22 cellular contexts compared by ENCODE assay signal in the genomic region with DNA sequence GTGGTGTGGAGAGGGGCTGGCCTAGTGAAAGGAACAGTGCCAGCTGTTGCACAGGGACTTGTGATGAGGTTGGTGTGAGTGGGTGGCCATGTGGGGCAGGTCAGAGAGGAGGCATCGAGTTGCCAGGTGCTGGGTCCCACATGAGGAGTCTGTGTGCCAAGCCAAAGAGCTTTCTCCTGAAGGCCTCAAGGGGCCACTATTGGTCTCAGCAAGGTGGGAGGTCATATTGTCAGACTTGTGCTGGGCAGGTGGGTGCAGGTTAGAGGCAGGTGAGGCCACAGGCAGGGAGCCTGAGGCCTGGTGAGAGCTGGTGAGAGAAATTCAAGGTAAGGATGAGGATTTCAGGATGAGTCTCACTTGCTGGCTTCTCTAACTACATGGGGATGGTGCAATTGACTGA.
DNase-seq lines count a peak whose midpoint lies in the region; ATAC-seq and TF ChIP-seq lines count a peak whose summit lies in the region.
"Had no signal": no experiment of that assay in that cellular context is flagged by ENCODE, and none has a peak within 500 bp of the region (broad histone marks: within the 10 kb centered on the region; RNA-seq: fewer than 3 reads in every experiment).

No MANE protein-coding gene starts in this region.

- no peaks in the 10 kb centered on the region for H3K27me3 Mint-ChIP-seq in CD4-positive, alpha-beta memory T cell
- H3K27me3 Mint-ChIP-seq in activated CD8-positive, alpha-beta memory T cell treated with anti-CD3 and anti-CD28 coated beads, Interleukin-2, amount 10 ng/mL, durations not matched to agents 7 days and 5 days, result no peaks in the 10 kb centered on the region
- H3K27me3 Mint-ChIP-seq: activated CD4-positive, alpha-beta memory T cell treated with anti-CD3 and anti-CD28 coated beads for 36 hours had no signal

- peaks cover 0 to 2% (median 0%) of the 10 kb centered on the region in 8 donors for H3K9me3 Mint-ChIP-seq in CD4-positive, alpha-beta memory T cell
- H3K9me3 Mint-ChIP-seq in activated CD8-positive, alpha-beta memory T cell treated with anti-CD3 and anti-CD28 coated beads, Interleukin-2, amount 10 ng/mL, durations not matched to agents 7 days and 5 days (ENCODE audit: low read depth), result no peaks in the 10 kb centered on the region
- H3K9me3 Mint-ChIP-seq: activated CD4-positive, alpha-beta memory T cell treated with anti-CD3 and anti-CD28 coated beads for 36 hours; activated naive CD4-positive, alpha-beta T cell treated with anti-CD3 and anti-CD28 coated beads for 36 hours had no signal

- peaks cover 2 to 10% of the 10 kb centered on the region in 2 donors for H3K36me3 Mint-ChIP-seq in CD4-positive, alpha-beta memory T cell
- no peaks in the 10 kb centered on the region for H3K36me3 Mint-ChIP-seq in activated CD8-positive, alpha-beta memory T cell treated with anti-CD3 and anti-CD28 coated beads, Interleukin-2, amount 10 ng/mL, durations not matched to agents 7 days and 5 days
- H3K36me3 Mint-ChIP-seq: activated CD4-positive, alpha-beta memory T cell treated with anti-CD3 and anti-CD28 coated beads for 36 hours had no signal

- peak overlapping the region in 5 of 7 donors; percentile 18 to 78 (median 76) for H3K27ac Mint-ChIP-seq in CD4-positive, alpha-beta memory T cell
- H3K27ac Mint-ChIP-seq in activated CD8-positive, alpha-beta memory T cell treated with anti-CD3 and anti-CD28 coated beads, Interleukin-2, amount 10 ng/mL, durations not matched to agents 7 days and 5 days, result no peak overlapping the region
- H3K27ac Mint-ChIP-seq: activated CD4-positive, alpha-beta memory T cell treated with anti-CD3 and anti-CD28 coated beads for 36 hours; activated naive CD4-positive, alpha-beta T cell treated with anti-CD3 and anti-CD28 coated beads for 36 hours had no signal

- intact Hi-C loops in CD4-positive, alpha-beta memory T cell (cut with micrococcal nuclease), result no loop called here

- H3K27me3 ChIP-seq in CD4-positive, alpha-beta memory T cell (ENCODE audit: insufficient read depth, low read length), result no peaks in the 10 kb centered on the region
- H3K27me3 ChIP-seq: ascending aorta, uterus had no signal

- H3K4me3 Mint-ChIP-seq in CD4-positive, alpha-beta memory T cell, result no peak overlapping the region
- H3K4me3 Mint-ChIP-seq in activated CD8-positive, alpha-beta memory T cell treated with anti-CD3 and anti-CD28 coated beads, Interleukin-2, amount 10 ng/mL, durations not matched to agents 7 days and 5 days, result no peak overlapping the region
- H3K4me3 Mint-ChIP-seq: activated CD4-positive, alpha-beta memory T cell treated with anti-CD3 and anti-CD28 coated beads for 36 hours; activated naive CD4-positive, alpha-beta T cell treated with anti-CD3 and anti-CD28 coated beads for 36 hours had no signal

- DNase-seq in CD4-positive, alpha-beta memory T cell, result no peak
- DNase-seq in DMS53 treated with DMSO at 0.1 percent for 48 hours (lab: John Stamatoyannopoulos, UW; ENCODE audit: unreplicated experiment) (peak; percentile 1), NCI-H774 (lab: John Stamatoyannopoulos, UW) (peak; percentile 17), epithelial cell of proximal tubule (ENCODE audit: low read depth) (no peak), NCI-H128 (lab: John Stamatoyannopoulos, UW; ENCODE audit: unreplicated experiment) (no peak)
- DNase-seq in activated CD8-positive, alpha-beta memory T cell treated with anti-CD3 and anti-CD28 coated beads, Interleukin-2, amount 10 ng/mL, durations not matched to agents 7 days and 5 days, result no peak
- DNase-seq: activated CD4-positive, alpha-beta memory T cell treated with anti-CD3 and anti-CD28 coated beads for 36 hours; activated naive CD4-positive, alpha-beta T cell treated with anti-CD3 and anti-CD28 coated beads for 36 hours; activated T-cell treated with anti-CD3 and anti-CD28 coated beads, Interleukin-2, amount 50 U/mL, for 1 hour; effector CD8-positive, alpha-beta T cell; GDM1; glutamatergic neuron; NCI-H187 treated with DMSO at 0.1 percent for 48 hours; NK-92 treated with Interleukin-12 subunit alpha and Interleukin-12 subunit beta, amount 100 ng/mL, for 24 hours; stimulated activated CD4-positive, alpha-beta T cell treated with anti-CD3 and anti-CD28 coated beads, Interleukin-4, amount 100 ng/mL, for 24 hours; substantia nigra; uterus had no signal

- POLR2A ChIA-PET in CD4-positive, alpha-beta memory T cell (lab: Charles Lee; ENCODE audit: partially characterized antibody), result no interaction called here

- no peak for ATAC-seq in HG03354 (IDR thresholded peaks at IDR 0.05; ENCODE audit: poor library complexity, severe bottlenecking, unreplicated experiment)
- no peak for ATAC-seq in activated CD8-positive, alpha-beta memory T cell treated with anti-CD3 and anti-CD28 coated beads, Interleukin-2, amount 10 ng/mL, durations not matched to agents 7 days and 5 days

- H3K4me1 Mint-ChIP-seq in CD4-positive, alpha-beta memory T cell, result peaks cover 4 to 15% (median 8%) of the 10 kb centered on the region in 4 donors
- H3K4me1 Mint-ChIP-seq in activated CD8-positive, alpha-beta memory T cell treated with anti-CD3 and anti-CD28 coated beads, Interleukin-2, amount 10 ng/mL, durations not matched to agents 7 days and 5 days, result no peaks in the 10 kb centered on the region

- H3K27ac ChIP-seq in CD4-positive, alpha-beta memory T cell (ENCODE audit: low read depth, low read length), result no peak overlapping the region
- H3K27ac ChIP-seq: ascending aorta, parathyroid adenoma, uterus had no signal

- H3K36me3 ChIP-seq in CD4-positive, alpha-beta memory T cell (ENCODE audit: insufficient read depth, low read length), result no peaks in the 10 kb centered on the region
- H3K36me3 ChIP-seq: ascending aorta, uterus had no signal

- CTCF ChIA-PET in CD4-positive, alpha-beta memory T cell (lab: Charles Lee; ENCODE audit: partially characterized antibody), result no interaction called here
- CTCF ChIA-PET in activated CD8-positive, alpha-beta memory T cell treated with anti-CD3 and anti-CD28 coated beads, Interleukin-2, amount 10 ng/mL, durations not matched to agents 7 days and 5 days (lab: Charles Lee), result no interaction called here

- H3K9me3 ChIP-seq in CD4-positive, alpha-beta memory T cell (ENCODE audit: control insufficient read depth in 1 of 2, low read length in 2 of 2), result no peaks in the 10 kb centered on the region
- H3K9me3 ChIP-seq: ascending aorta, Caco-2, uterus had no signal

- H3K4me1 ChIP-seq in CD4-positive, alpha-beta memory T cell (ENCODE audit: insufficient read depth, low read length), result no peaks in the 10 kb centered on the region
- H3K4me1 ChIP-seq: ascending aorta, Caco-2, parathyroid adenoma, uterus had no signal

- H3K4me3 ChIP-seq in CD4-positive, alpha-beta memory T cell (ENCODE audit: low read length in 2 of 2), result no peak overlapping the region
- no peak overlapping the region for H3K4me3 ChIP-seq in epithelial cell of proximal tubule (ENCODE audit: low read depth, low read length)
- H3K4me3 ChIP-seq: ascending aorta, lung, uterus had no signal

- peak; percentile 16 for TF ChIP-seq CTCF in epithelial cell of proximal tubule (conservative IDR thresholded peaks at IDR 0.05; ENCODE audit: low read depth, low read length)

Comparison
In these comparisons a context has a peak if more than half of its experiments do, and no peak if none do; other contexts are left out.
1. DNase-seq: peak in DMS53 treated with DMSO at 0.1 percent for 48 hours (single experiment) and NCI-H774 (single experiment); none in CD4-positive, alpha-beta memory T cell (0 of 5), epithelial cell of proximal tubule (single experiment), NCI-H128 (single experiment) and activated CD8-positive, alpha-beta memory T cell treated with anti-CD3 and anti-CD28 coated beads, Interleukin-2, amount 10 ng/mL, durations not matched to agents 7 days and 5 days (single experiment).